Comparison of ENCODE assay signal across 1 cellular context in the genomic region with DNA sequence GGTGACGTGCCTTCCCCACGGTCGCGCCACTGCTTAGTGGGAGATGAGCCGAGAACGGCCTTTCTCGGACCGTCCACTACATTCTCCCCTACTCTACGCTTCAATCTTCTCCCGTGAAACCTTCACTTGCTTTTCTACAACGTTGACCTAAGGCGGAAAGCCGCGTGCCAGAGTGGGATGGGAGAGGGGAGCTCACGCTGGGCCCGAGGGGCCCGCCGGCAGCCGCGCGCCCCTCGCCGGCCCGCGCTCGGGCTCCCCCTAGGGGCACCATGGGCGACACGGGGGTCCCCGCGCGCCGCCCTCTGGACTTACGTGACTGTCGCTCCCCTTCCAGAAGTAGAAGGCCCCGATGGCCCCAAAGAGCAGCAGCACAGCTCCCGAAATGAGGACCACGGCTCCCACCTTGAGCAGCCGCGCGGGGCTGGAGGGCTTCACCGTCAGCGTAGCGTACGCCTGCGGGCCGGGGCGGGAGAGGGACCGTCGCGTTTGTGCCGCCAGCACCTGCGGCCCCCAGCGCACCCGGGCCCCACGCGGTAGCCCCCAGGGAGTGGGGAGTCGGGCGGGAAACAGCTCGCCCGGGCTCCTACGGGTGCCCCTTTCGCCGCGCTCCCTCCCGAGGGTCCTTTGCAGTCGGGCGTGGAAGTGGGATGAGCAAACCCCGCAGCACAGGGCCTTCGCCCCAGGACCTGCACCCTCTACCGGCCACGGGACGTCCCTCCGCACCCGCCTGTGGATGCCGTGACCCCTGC.
TF ChIP-seq lines count a peak whose summit lies in the region.

No MANE protein-coding gene starts in this region.

TF ChIP-seq in WTC11, 78 proteins besides CTCF, POLR2A, EP300 and RAD21 (continued from another document and continues in another):
- TF ChIP-seq AFF4 (CRISPR knock-in tag; IDR thresholded peaks at IDR 0.05; ENCODE audit: borderline replicate concordance) (no peak), AR (CRISPR knock-in tag; IDR thresholded peaks at IDR 0.05) (no peak), ELF4 (CRISPR knock-in tag; IDR thresholded peaks at IDR 0.05; ENCODE audit: low read depth) (no peak), ZMAT4 (CRISPR knock-in tag; IDR thresholded peaks at IDR 0.05) (no peak), ZNF532 (CRISPR knock-in tag; IDR thresholded peaks at IDR 0.05; ENCODE audit: borderline replicate concordance) (no peak), JAZF1 (CRISPR knock-in tag; IDR thresholded peaks at IDR 0.05) (no peak), USF1 (CRISPR knock-in tag; IDR thresholded peaks at IDR 0.05) (no peak), PRRX2 (CRISPR knock-in tag; IDR thresholded peaks at IDR 0.05) (no peak), SP1 (CRISPR knock-in tag; conservative IDR thresholded peaks at IDR 0.05) (peak; percentile 24; the same call in 1 of the 2 replicates), NR2C2 (CRISPR knock-in tag; IDR thresholded peaks at IDR 0.05) (no peak), JUN (CRISPR knock-in tag; IDR thresholded peaks at IDR 0.05) (peak; percentile 83; the same call in 1 of the 2 replicates), ZNF219 (CRISPR knock-in tag; IDR thresholded peaks at IDR 0.05; ENCODE audit: borderline replicate concordance) (no peak), CBFB (CRISPR knock-in tag; IDR thresholded peaks at IDR 0.05; ENCODE audit: low read depth) (no peak), RELA (CRISPR knock-in tag; IDR thresholded peaks at IDR 0.05; ENCODE audit: borderline replicate concordance) (0 out of 2 replicates have a peak, but pooled peaks have one; percentile 40), EMX1 (CRISPR knock-in tag; IDR thresholded peaks at IDR 0.05) (no peak), PRDM15 (CRISPR knock-in tag; IDR thresholded peaks at IDR 0.05) (no peak), GABPB1 (CRISPR knock-in tag; IDR thresholded peaks at IDR 0.05) (no peak), NR3C1 (CRISPR knock-in tag; conservative IDR thresholded peaks at IDR 0.05; ENCODE audit: low read depth) (no peak), ZNF138 (CRISPR knock-in tag; conservative IDR thresholded peaks at IDR 0.05) (no peak), ZNF263 (CRISPR knock-in tag; IDR thresholded peaks at IDR 0.05; ENCODE audit: low read depth) (no peak), FOXK1 (CRISPR knock-in tag; IDR thresholded peaks at IDR 0.05) (no peak; the same call in 1 of the 2 replicates), NFATC4 (CRISPR knock-in tag; IDR thresholded peaks at IDR 0.05) (no peak), PREB (CRISPR knock-in tag; IDR thresholded peaks at IDR 0.05; ENCODE audit: borderline replicate concordance) (no peak), CREM (CRISPR knock-in tag; IDR thresholded peaks at IDR 0.05) (peak; percentile 31; the same call in 1 of the 2 replicates), GRHL2 (CRISPR knock-in tag; IDR thresholded peaks at IDR 0.05; ENCODE audit: insufficient replicate concordance, severe bottlenecking) (no peak)
- TF ChIP-seq, protein P1, sequence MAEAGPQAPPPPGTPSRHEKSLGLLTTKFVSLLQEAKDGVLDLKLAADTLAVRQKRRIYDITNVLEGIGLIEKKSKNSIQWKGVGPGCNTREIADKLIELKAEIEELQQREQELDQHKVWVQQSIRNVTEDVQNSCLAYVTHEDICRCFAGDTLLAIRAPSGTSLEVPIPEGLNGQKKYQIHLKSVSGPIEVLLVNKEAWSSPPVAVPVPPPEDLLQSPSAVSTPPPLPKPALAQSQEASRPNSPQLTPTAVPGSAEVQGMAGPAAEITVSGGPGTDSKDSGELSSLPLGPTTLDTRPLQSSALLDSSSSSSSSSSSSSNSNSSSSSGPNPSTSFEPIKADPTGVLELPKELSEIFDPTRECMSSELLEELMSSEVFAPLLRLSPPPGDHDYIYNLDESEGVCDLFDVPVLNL (CRISPR knock-in tag; IDR thresholded peaks at IDR 0.05; ENCODE audit: borderline replicate concordance, low read depth), result no peak
- TF ChIP-seq, protein P2, sequence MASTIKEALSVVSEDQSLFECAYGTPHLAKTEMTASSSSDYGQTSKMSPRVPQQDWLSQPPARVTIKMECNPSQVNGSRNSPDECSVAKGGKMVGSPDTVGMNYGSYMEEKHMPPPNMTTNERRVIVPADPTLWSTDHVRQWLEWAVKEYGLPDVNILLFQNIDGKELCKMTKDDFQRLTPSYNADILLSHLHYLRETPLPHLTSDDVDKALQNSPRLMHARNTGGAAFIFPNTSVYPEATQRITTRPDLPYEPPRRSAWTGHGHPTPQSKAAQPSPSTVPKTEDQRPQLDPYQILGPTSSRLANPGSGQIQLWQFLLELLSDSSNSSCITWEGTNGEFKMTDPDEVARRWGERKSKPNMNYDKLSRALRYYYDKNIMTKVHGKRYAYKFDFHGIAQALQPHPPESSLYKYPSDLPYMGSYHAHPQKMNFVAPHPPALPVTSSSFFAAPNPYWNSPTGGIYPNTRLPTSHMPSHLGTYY (CRISPR knock-in tag; IDR thresholded peaks at IDR 0.05), result no peak
- TF ChIP-seq, protein P3, sequence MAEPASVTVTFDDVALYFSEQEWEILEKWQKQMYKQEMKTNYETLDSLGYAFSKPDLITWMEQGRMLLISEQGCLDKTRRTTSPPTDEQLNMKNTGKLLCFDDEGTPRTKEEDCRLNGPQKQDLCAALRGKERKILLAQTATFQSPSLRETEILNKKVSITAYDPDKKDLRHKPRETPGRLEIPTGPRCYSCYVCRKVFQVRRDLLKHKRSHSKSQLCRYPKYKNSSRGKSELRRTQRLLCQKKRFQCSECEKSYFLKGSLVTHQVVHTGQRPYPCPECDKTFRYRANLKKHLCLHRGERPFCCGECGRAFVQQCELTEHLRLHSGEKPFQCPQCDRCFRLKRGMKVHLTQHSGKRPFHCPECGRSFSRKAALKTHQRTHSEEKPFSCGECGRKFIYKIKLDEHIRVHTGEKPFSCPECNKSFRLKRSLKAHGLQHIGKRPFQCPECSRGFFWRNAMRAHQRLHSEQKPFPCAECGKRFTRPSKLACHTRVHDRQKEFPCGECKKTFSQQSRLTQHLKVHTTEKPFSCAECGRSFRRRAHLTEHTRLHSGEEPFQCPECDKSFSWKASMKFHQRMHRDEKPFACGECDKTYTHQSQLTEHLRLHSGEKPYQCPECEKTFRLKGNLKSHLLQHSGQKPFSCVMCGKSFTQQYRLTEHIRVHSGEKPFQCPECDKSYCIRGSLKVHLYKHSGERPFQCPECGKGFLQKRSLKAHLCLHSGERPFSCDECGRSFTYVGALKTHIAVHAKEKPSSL (CRISPR knock-in tag; conservative IDR thresholded peaks at IDR 0.05), result no peak
